Comparison of ENCODE assay signal across 15 cellular contexts in the genomic region with DNA sequence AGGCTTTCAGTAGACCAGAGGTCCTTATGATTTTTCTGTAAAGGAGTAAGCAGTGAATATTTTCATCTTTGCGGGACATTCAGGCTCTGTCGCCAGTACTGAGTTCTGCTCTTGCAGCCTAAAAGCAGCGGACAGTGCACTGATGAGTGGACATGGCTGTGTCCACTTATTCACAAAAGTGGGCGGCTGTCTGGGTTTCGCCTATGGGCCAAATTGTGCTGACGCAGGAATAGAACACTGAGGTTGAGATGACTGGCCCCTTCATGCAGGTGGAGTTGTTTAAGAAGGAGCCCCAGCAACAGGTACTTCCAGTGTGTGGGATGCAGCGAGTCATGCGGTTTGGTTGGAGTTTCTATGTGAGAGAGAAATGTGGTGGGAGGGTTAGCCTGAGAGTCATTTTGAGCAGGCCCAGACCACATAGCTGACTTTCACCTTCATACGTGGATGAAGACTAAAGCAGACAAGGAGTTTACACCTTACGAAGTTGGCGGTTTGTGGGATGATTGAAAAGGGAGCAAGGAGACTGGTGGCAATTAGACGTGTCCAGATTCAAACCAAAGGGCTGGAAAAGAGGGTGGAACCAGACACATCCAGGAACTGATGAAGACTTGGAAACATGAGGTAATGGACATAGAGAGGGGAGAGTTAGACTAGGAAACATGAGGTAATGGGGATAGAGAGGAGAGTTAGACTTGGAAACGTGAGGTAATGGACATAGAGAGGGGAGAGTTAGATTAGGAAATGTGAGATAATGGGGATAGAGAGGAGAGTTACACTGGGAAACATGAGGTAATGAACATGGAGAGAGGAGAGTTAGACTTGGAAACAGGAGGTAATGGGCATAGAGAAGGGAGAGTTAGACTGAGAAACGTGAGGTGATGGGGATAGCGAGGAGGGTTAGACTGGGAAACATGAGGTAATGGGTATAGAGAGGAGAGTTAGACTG. TPM values are rescaled to one million over a fixed set of nuclear protein-coding genes. Genes with fewer than 3 reads are reported as not detected.
DNase-seq lines count a peak whose midpoint lies in the region; ATAC-seq and TF ChIP-seq lines count a peak whose summit lies in the region.
"Had no signal": no experiment of that assay in that cellular context is flagged by ENCODE, and none has a peak within 500 bp of the region (broad histone marks: within the 10 kb centered on the region; RNA-seq: fewer than 3 reads in every experiment).

No MANE protein-coding gene starts in this region.

- POLR2A ChIA-PET in CD4-positive, alpha-beta T cell (lab: Charles Lee), result no interaction called here

- H3K9me3 Mint-ChIP-seq in CD4-positive, alpha-beta T cell, result no peaks in the 10 kb centered on the region
- H3K9me3 Mint-ChIP-seq: effector memory CD8-positive, alpha-beta T cell; stimulated activated naive B cell treated with anti-CD40 and anti-IgM and Interleukin-4, amounts not matched to agents 10 μg/mL and 1 μg/mL and 100 μg/mL, for 72 hours had no signal

- CTCF ChIA-PET in CD4-positive, alpha-beta T cell (lab: Charles Lee), result interaction anchor here (0.7 kb wide), 1 partner anchor 52 kb away, joined by 4 read pairs; no protein-coding TSS in a partner anchor

- peak overlapping the region; percentile 24 for H3K27ac Mint-ChIP-seq in CD4-positive, alpha-beta T cell
- H3K27ac Mint-ChIP-seq: effector memory CD8-positive, alpha-beta T cell; progenitor cell of endocrine pancreas; stimulated activated naive B cell treated with anti-CD40 and anti-IgM and Interleukin-4, amounts not matched to agents 10 μg/mL and 1 μg/mL and 100 μg/mL, for 72 hours had no signal

- TF ChIP-seq CTCF in CD4-positive, alpha-beta T cell (IDR thresholded peaks at IDR 0.05), result no peak

- no peak for ATAC-seq in CD4-positive, alpha-beta T cell (ENCODE audit: poor library complexity)
- ATAC-seq in GM21390 (IDR thresholded peaks at IDR 0.05; ENCODE audit: unreplicated experiment), result peak; percentile 63
- ATAC-seq: effector memory CD8-positive, alpha-beta T cell; lower lobe of right lung had no signal

- intact Hi-C loops in CD4-positive, alpha-beta T cell (cut with DNase I, micrococcal nuclease), result no loop called here
- intact Hi-C loops in cardiac septum (cut with DNase I), result no loop called here

- H3K4me1 Mint-ChIP-seq in CD4-positive, alpha-beta T cell (ENCODE audit: low read depth), result peaks cover 11% of the 10 kb centered on the region

- peaks cover 32% of the 10 kb centered on the region for H3K36me3 Mint-ChIP-seq in CD4-positive, alpha-beta T cell (ENCODE audit: low read depth)

- H3K27ac ChIP-seq in CD4-positive, alpha-beta T cell (ENCODE audit: low read depth, low read length), result no peak overlapping the region
- H3K27ac ChIP-seq: lower lobe of right lung had no signal

- H3K27me3 ChIP-seq in CD4-positive, alpha-beta T cell (ENCODE audit: control insufficient read depth, insufficient read depth, low read length), result no peaks in the 10 kb centered on the region

- no peaks in the 10 kb centered on the region for H3K9me3 ChIP-seq in CD4-positive, alpha-beta T cell (ENCODE audit: control insufficient read depth, low read length)
- H3K9me3 ChIP-seq: lower lobe of right lung had no signal

- no peak overlapping the region for H3K4me3 Mint-ChIP-seq in CD4-positive, alpha-beta T cell
- H3K4me3 Mint-ChIP-seq: effector memory CD8-positive, alpha-beta T cell; stimulated activated naive B cell treated with anti-CD40 and anti-IgM and Interleukin-4, amounts not matched to agents 10 μg/mL and 1 μg/mL and 100 μg/mL, for 72 hours had no signal

- H3K27me3 Mint-ChIP-seq in CD4-positive, alpha-beta T cell, result no peaks in the 10 kb centered on the region
- H3K27me3 Mint-ChIP-seq: effector memory CD8-positive, alpha-beta T cell; progenitor cell of endocrine pancreas; stimulated activated naive B cell treated with anti-CD40 and anti-IgM and Interleukin-4, amounts not matched to agents 10 μg/mL and 1 μg/mL and 100 μg/mL, for 72 hours had no signal

- DNase-seq in CD4-positive, alpha-beta T cell, result no peak
- DNase-seq in activated CD4-positive, alpha-beta T cell treated with anti-CD3 and anti-CD28 coated beads, Interleukin-2, amount 50 U/mL, for 48 hours, result peak; percentile 75 to 83
- DNase-seq in stimulated activated CD4-positive, alpha-beta T cell treated with anti-CD3 and anti-CD28 coated beads, Interleukin-12 subunit alpha, Interleukin-12 subunit beta, amount 100 ng/mL, for 24 hours (ENCODE audit: low read depth in 2 of 2), result peak; percentile 9 to 70
- DNase-seq in cardiac septum (ENCODE audit: low spot score) (no peak), dedifferentiated amniotic fluid mesenchymal stem cell (ENCODE audit: extremely low spot score) (no peak), retina (no peak)
- no peak for DNase-seq in central memory CD4-positive, alpha-beta T cell
- DNase-seq: effector memory CD8-positive, alpha-beta T cell; EL; HCEC 1CT; lower lobe of right lung; NCI-H1417; stimulated activated naive B cell treated with anti-CD40 and anti-IgM and Interleukin-4, amounts not matched to agents 10 μg/mL and 1 μg/mL and 100 μg/mL, for 72 hours had no signal

RNA-seq across cellular contexts. Expression of a gene that starts 38.2 kb away (rescaled TPM):
- total RNA-seq in CD4-positive, alpha-beta T cell, result 10 to 100 TPM; 17.0 to 17.7 TPM
- 28.1 TPM for total RNA-seq in cardiac septum

RNA-seq across cellular contexts. Expression of a gene that starts 45.5 kb away (rescaled TPM):
- total RNA-seq in CD4-positive, alpha-beta T cell, result 100 to 1,000 TPM; 244 to 250 TPM
- total RNA-seq in cardiac septum, result 28.9 TPM

Comparison
In these comparisons a context has a peak if more than half of its experiments do, and no peak if none do; other contexts are left out.
1. DNase-seq: peak in activated CD4-positive, alpha-beta T cell treated with anti-CD3 and anti-CD28 coated beads, Interleukin-2, amount 50 U/mL, for 48 hours (2 of 2) and stimulated activated CD4-positive, alpha-beta T cell treated with anti-CD3 and anti-CD28 coated beads, Interleukin-12 subunit alpha, Interleukin-12 subunit beta, amount 100 ng/mL, for 24 hours (2 of 2); none in CD4-positive, alpha-beta T cell (0 of 10), cardiac septum (single experiment), dedifferentiated amniotic fluid mesenchymal stem cell (single experiment), retina (single experiment) and central memory CD4-positive, alpha-beta T cell (single experiment).